10 cellular contexts compared by ENCODE assay signal in the genomic region with DNA sequence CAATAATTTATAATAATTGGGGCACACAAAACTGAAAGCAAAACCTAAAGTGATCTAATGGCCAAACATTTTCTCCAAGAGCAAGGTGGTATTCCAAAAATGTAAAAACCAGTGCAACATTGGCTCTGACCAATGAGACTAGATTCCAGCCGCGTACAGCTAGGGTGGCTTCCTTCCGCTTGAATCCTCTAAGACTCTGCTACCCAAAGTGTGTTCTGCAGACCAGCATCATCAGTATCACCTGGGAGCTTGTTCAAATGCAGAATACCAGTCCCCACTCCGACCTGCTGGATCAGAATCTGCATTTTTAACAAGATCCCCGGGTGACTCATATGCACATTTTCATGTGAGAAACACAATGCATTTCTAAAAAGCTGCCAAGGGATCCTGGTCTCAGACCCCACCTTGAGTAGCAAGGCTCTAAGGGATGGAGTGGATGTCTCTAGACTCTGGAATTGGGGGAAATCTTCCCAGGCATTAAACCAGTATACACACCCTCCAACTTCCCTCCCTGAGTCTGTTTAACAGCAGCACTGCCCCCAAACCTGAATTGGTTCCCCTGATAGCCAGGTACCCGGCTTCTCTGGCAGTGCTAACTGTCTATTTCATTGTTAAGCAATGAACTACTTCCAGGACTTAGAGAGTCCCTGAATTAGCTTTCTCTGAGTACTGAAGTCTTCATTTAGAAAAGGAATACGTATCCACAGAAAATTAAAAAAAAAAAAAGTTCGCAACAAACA.
DNase-seq lines count a peak whose midpoint lies in the region; ATAC-seq and TF ChIP-seq lines count a peak whose summit lies in the region.
"Had no signal": no experiment of that assay in that cellular context is flagged by ENCODE, and none has a peak within 500 bp of the region (broad histone marks: within the 10 kb centered on the region; RNA-seq: fewer than 3 reads in every experiment).

No MANE protein-coding gene starts in this region.

- H3K27me3 ChIP-seq in GM23338 (ENCODE audit: insufficient read depth) (no peaks in the 10 kb centered on the region), iPS-20b (ENCODE audit: insufficient read depth, low read length) (no peaks in the 10 kb centered on the region)

- H3K4me1 Mint-ChIP-seq in GM23338, result peaks cover 33% of the 10 kb centered on the region
- peaks cover 36% of the 10 kb centered on the region for H3K4me1 Mint-ChIP-seq in WTC11
- H3K4me1 Mint-ChIP-seq: CD4-positive, CD25-positive, alpha-beta regulatory T cell had no signal

- no peak overlapping the region for H2AFZ ChIP-seq in GM23338

- H3K27ac Mint-ChIP-seq in GM23338 (peak overlapping the region; percentile 68), WTC11 (peak overlapping the region; percentile 19)
- H3K27ac Mint-ChIP-seq: CD4-positive, CD25-positive, alpha-beta regulatory T cell had no signal

- peak; percentile 84 for ATAC-seq in GM23338
- peak; percentile 83 for ATAC-seq in WTC11

- POLR2A ChIA-PET in WTC11 (lab: Charles Lee), result no interaction called here

- H3K36me3 ChIP-seq in GM23338 (ENCODE audit: insufficient read depth) (no peaks in the 10 kb centered on the region), iPS-20b (ENCODE audit: insufficient read depth, low read depth, low read length) (no peaks in the 10 kb centered on the region)

- no peaks in the 10 kb centered on the region for H3K79me2 ChIP-seq in GM23338 (replicated peaks; ENCODE audit: insufficient read depth)

- H3K27me3 Mint-ChIP-seq in GM23338 (ENCODE audit: insufficient read depth, low read depth, poor library complexity) (no peaks in the 10 kb centered on the region), WTC11 (ENCODE audit: low read depth) (no peaks in the 10 kb centered on the region)

- H3K9me3 Mint-ChIP-seq in GM23338 (no peaks in the 10 kb centered on the region), WTC11 (0 out of 2 replicates have a peak, but pooled peaks cover 3% of the 10 kb centered on the region)
- H3K9me3 Mint-ChIP-seq: CD4-positive, CD25-positive, alpha-beta regulatory T cell had no signal

- H3K4me1 ChIP-seq in GM23338 (ENCODE audit: insufficient read depth) (peaks cover 24% of the 10 kb centered on the region), iPS-20b (ENCODE audit: insufficient read depth, low read length) (peaks cover 18% of the 10 kb centered on the region)
- H3K4me1 ChIP-seq: A549 had no signal

- no peak for TF ChIP-seq CTCF in GM23338 (conservative IDR thresholded peaks at IDR 0.05; ENCODE audit: low read depth in 2 of 2)
- TF ChIP-seq CTCF in WTC11 (IDR thresholded peaks at IDR 0.05), result no peak

- H3K9me2 ChIP-seq in GM23338 (ENCODE audit: insufficient read depth), result no peaks in the 10 kb centered on the region

- peak overlapping the region; percentile 60 for H3K4me2 ChIP-seq in GM23338
- H3K4me2 ChIP-seq: A549 had no signal

- H3K4me3 ChIP-seq in GM23338 (peak overlapping the region; percentile 25; the same call in 1 of the 2 replicates), iPS-20b (ENCODE audit: low read length) (peak overlapping the region; percentile 3; the same call in 1 of the 2 replicates)
- H3K4me3 ChIP-seq: A549 had no signal

- H3K36me3 Mint-ChIP-seq in GM23338 (ENCODE audit: low read depth), result no peaks in the 10 kb centered on the region
- H3K36me3 Mint-ChIP-seq in WTC11, result no peaks in the 10 kb centered on the region
- H3K36me3 Mint-ChIP-seq: CD4-positive, CD25-positive, alpha-beta regulatory T cell had no signal

- no peaks in the 10 kb centered on the region for H3K9me3 ChIP-seq in iPS-20b (ENCODE audit: insufficient read depth, low read depth, low read length)
- H3K9me3 ChIP-seq: A549 had no signal

- no peak overlapping the region for H3K9ac ChIP-seq in iPS-20b (ENCODE audit: low read depth, low read length)

- H3K27ac ChIP-seq in GM23338 (ENCODE audit: low read depth) (peak overlapping the region; percentile 63; the same call in 1 of the 2 replicates), iPS-20b (ENCODE audit: low read length) (no peak overlapping the region)
- H3K27ac ChIP-seq: A549 had no signal

- peak; percentile 44 for DNase-seq in GM23338 (ENCODE audit: low spot score)
- DNase-seq in WTC11 (ENCODE audit: low spot score), result no peak
- no peak for DNase-seq in DMS53 treated with DMSO at 0.1 percent for 48 hours (lab: John Stamatoyannopoulos, UW; ENCODE audit: unreplicated experiment)
- DNase-seq in amniotic stem cell (lab: John Stamatoyannopoulos, UW), result no peak
- DNase-seq in activated gamma-delta T cell treated with Interleukin-2 at 50 U/mL for 16 hours, result no peak
- DNase-seq: CD4-positive, CD25-positive, alpha-beta regulatory T cell; DMS53; H7 had no signal

- no peaks in the 10 kb centered on the region for H3F3A ChIP-seq in GM23338 (replicated peaks; ENCODE audit: low read depth)

- CTCF ChIA-PET in WTC11 (lab: Charles Lee), result interaction anchor here (1.4 to 2.8 kb wide), 2 partner anchors 33 to 45 kb away, joined by 5 to 18 read pairs; no protein-coding TSS in a partner anchor

- H3K4me3 Mint-ChIP-seq in GM23338 (peak overlapping the region; percentile 25; the same call in 2 of the 3 replicates), WTC11 (peak overlapping the region; percentile 5)
- H3K4me3 Mint-ChIP-seq: CD4-positive, CD25-positive, alpha-beta regulatory T cell had no signal

- no peaks in the 10 kb centered on the region for H4K20me1 ChIP-seq in GM23338 (replicated peaks; ENCODE audit: insufficient read depth)

TF ChIP-seq in GM23338, 12 proteins besides CTCF, POLR2A, EP300 and RAD21 (continues in another document):
- TF ChIP-seq EZH2phosphoT487 (IDR thresholded peaks at IDR 0.05; ENCODE audit: unreplicated experiment), result no peak
- no peak for TF ChIP-seq ZNF114 (CRISPR knock-in tag; IDR thresholded peaks at IDR 0.05)
- TF ChIP-seq JUNB (IDR thresholded peaks at IDR 0.05; ENCODE audit: unreplicated experiment), result no peak
- no peak for TF ChIP-seq STAT1 (IDR thresholded peaks at IDR 0.05; ENCODE audit: unreplicated experiment)
- no peak for TF ChIP-seq POLR2AphosphoS5 (IDR thresholded peaks at IDR 0.05; ENCODE audit: low read depth)
- no peak for TF ChIP-seq EZH2 (IDR thresholded peaks at IDR 0.05; ENCODE audit: low read depth, unreplicated experiment)
- TF ChIP-seq ZNF331 (CRISPR knock-in tag; IDR thresholded peaks at IDR 0.05; ENCODE audit: low read depth), result no peak

TF ChIP-seq in WTC11, 78 proteins besides CTCF, POLR2A, EP300 and RAD21:
- TF ChIP-seq FOXK1 (CRISPR knock-in tag; IDR thresholded peaks at IDR 0.05) (no peak), SMAD3 (CRISPR knock-in tag; IDR thresholded peaks at IDR 0.05; ENCODE audit: borderline replicate concordance) (no peak), MXD4 (CRISPR knock-in tag; IDR thresholded peaks at IDR 0.05; ENCODE audit: borderline replicate concordance) (no peak), SP1 (CRISPR knock-in tag; conservative IDR thresholded peaks at IDR 0.05) (no peak), ZNF396 (CRISPR knock-in tag; IDR thresholded peaks at IDR 0.05; ENCODE audit: borderline replicate concordance) (no peak), HMGA2 (CRISPR knock-in tag; IDR thresholded peaks at IDR 0.05) (no peak), E2F1 (CRISPR knock-in tag; IDR thresholded peaks at IDR 0.05) (no peak), ZNF263 (CRISPR knock-in tag; IDR thresholded peaks at IDR 0.05; ENCODE audit: low read depth) (no peak)
- TF ChIP-seq, protein P1, sequence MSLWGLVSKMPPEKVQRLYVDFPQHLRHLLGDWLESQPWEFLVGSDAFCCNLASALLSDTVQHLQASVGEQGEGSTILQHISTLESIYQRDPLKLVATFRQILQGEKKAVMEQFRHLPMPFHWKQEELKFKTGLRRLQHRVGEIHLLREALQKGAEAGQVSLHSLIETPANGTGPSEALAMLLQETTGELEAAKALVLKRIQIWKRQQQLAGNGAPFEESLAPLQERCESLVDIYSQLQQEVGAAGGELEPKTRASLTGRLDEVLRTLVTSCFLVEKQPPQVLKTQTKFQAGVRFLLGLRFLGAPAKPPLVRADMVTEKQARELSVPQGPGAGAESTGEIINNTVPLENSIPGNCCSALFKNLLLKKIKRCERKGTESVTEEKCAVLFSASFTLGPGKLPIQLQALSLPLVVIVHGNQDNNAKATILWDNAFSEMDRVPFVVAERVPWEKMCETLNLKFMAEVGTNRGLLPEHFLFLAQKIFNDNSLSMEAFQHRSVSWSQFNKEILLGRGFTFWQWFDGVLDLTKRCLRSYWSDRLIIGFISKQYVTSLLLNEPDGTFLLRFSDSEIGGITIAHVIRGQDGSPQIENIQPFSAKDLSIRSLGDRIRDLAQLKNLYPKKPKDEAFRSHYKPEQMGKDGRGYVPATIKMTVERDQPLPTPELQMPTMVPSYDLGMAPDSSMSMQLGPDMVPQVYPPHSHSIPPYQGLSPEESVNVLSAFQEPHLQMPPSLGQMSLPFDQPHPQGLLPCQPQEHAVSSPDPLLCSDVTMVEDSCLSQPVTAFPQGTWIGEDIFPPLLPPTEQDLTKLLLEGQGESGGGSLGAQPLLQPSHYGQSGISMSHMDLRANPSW (CRISPR knock-in tag; conservative IDR thresholded peaks at IDR 0.05; ENCODE audit: low read depth), result no peak
